In the genomic region with DNA sequence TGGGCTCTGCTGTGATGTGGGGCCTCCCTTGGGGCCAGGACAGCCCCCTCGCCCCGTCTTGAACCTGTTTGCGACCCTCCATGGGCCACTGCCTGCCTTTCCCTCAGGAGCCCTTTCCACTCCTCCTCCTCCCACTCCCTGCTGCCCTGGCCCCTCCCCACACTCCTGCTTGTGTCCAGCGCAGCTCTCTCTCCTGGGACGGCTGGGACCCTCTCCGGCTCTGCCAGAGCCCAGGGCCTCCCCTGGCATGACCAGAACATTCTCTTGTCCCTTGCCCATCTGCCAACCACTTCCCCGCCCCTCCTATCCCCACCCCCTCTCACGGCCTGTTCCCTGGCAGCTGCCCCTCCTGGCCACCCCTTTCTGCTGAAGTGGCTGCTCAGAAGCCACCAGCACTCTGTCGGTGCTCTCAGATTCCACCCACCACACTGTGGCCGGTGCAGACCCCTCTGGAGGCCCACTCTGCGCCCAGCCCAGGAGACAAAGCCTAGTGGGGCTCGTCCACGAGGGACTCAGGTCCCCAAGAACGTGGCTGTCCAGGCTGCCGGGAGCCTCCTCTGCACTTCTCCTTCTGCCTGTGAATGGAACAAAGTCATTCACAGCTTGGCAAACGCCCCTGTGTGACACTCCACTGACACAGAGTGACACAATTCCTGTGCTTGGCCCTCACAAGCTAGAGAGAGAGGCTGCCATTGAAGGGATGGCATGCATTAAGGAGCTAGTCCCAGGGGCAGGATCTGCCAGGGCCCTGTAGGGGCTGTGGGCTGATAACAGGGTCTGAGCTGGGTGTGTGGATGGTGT, we compare ENCODE assay signal across 2 cellular contexts.
TF ChIP-seq lines count a peak whose summit lies in the region.

No MANE protein-coding gene starts in this region.

TF ChIP-seq in SK-N-SH, 30 proteins besides CTCF, POLR2A, EP300 and RAD21 (continued from another document):
- TF ChIP-seq, protein P1, sequence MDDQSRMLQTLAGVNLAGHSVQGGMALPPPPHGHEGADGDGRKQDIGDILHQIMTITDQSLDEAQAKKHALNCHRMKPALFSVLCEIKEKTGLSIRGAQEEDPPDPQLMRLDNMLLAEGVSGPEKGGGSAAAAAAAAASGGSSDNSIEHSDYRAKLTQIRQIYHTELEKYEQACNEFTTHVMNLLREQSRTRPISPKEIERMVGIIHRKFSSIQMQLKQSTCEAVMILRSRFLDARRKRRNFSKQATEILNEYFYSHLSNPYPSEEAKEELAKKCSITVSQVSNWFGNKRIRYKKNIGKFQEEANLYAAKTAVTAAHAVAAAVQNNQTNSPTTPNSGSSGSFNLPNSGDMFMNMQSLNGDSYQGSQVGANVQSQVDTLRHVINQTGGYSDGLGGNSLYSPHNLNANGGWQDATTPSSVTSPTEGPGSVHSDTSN (IDR thresholded peaks at IDR 0.05) = no peak
- TF ChIP-seq NRF1 (IDR thresholded peaks at IDR 0.05; ENCODE audit: low read depth, low read length) = no peak
- TF ChIP-seq TCF12 (IDR thresholded peaks at IDR 0.05) = no peak
- TF ChIP-seq NFIC (IDR thresholded peaks at IDR 0.05; ENCODE audit: borderline replicate concordance) = no peak
- no peak for TF ChIP-seq TAF1 (IDR thresholded peaks at IDR 0.05; ENCODE audit: borderline replicate concordance, low read depth, low read length)
- TF ChIP-seq, protein P2, sequence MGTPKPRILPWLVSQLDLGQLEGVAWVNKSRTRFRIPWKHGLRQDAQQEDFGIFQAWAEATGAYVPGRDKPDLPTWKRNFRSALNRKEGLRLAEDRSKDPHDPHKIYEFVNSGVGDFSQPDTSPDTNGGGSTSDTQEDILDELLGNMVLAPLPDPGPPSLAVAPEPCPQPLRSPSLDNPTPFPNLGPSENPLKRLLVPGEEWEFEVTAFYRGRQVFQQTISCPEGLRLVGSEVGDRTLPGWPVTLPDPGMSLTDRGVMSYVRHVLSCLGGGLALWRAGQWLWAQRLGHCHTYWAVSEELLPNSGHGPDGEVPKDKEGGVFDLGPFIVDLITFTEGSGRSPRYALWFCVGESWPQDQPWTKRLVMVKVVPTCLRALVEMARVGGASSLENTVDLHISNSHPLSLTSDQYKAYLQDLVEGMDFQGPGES (IDR thresholded peaks at IDR 0.05; ENCODE audit: low read depth, low read length) = no peak
- TF ChIP-seq, protein P3, sequence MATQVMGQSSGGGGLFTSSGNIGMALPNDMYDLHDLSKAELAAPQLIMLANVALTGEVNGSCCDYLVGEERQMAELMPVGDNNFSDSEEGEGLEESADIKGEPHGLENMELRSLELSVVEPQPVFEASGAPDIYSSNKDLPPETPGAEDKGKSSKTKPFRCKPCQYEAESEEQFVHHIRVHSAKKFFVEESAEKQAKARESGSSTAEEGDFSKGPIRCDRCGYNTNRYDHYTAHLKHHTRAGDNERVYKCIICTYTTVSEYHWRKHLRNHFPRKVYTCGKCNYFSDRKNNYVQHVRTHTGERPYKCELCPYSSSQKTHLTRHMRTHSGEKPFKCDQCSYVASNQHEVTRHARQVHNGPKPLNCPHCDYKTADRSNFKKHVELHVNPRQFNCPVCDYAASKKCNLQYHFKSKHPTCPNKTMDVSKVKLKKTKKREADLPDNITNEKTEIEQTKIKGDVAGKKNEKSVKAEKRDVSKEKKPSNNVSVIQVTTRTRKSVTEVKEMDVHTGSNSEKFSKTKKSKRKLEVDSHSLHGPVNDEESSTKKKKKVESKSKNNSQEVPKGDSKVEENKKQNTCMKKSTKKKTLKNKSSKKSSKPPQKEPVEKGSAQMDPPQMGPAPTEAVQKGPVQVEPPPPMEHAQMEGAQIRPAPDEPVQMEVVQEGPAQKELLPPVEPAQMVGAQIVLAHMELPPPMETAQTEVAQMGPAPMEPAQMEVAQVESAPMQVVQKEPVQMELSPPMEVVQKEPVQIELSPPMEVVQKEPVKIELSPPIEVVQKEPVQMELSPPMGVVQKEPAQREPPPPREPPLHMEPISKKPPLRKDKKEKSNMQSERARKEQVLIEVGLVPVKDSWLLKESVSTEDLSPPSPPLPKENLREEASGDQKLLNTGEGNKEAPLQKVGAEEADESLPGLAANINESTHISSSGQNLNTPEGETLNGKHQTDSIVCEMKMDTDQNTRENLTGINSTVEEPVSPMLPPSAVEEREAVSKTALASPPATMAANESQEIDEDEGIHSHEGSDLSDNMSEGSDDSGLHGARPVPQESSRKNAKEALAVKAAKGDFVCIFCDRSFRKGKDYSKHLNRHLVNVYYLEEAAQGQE (IDR thresholded peaks at IDR 0.05; ENCODE audit: low read depth, low read length) = no peak
- no peak for TF ChIP-seq EZH2phosphoT487 (IDR thresholded peaks at IDR 0.05; ENCODE audit: borderline replicate concordance, low read depth)
- no peak for TF ChIP-seq SIN3A (IDR thresholded peaks at IDR 0.05; ENCODE audit: borderline replicate concordance, low read depth, low read length)
- TF ChIP-seq FOSL2 (IDR thresholded peaks at IDR 0.05; ENCODE audit: borderline replicate concordance, low read depth) = no peak
- no peak for TF ChIP-seq FOXM1 (IDR thresholded peaks at IDR 0.05; ENCODE audit: low read depth)
- no peak for TF ChIP-seq RCOR1 (IDR thresholded peaks at IDR 0.05; ENCODE audit: low read length)

TF ChIP-seq in SK-N-SH treated with all-trans-retinoic acid at 6 μM for 48 hours, 23 proteins besides CTCF, POLR2A, EP300 and RAD21:
- TF ChIP-seq, protein P4, sequence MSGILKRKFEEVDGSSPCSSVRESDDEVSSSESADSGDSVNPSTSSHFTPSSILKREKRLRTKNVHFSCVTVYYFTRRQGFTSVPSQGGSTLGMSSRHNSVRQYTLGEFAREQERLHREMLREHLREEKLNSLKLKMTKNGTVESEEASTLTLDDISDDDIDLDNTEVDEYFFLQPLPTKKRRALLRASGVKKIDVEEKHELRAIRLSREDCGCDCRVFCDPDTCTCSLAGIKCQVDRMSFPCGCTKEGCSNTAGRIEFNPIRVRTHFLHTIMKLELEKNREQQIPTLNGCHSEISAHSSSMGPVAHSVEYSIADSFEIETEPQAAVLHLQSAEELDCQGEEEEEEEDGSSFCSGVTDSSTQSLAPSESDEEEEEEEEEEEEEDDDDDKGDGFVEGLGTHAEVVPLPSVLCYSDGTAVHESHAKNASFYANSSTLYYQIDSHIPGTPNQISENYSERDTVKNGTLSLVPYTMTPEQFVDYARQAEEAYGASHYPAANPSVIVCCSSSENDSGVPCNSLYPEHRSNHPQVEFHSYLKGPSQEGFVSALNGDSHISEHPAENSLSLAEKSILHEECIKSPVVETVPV (CRISPR knock-in tag; IDR thresholded peaks at IDR 0.05) = no peak
- no peak for TF ChIP-seq ISL1 (CRISPR knock-in tag; IDR thresholded peaks at IDR 0.05)
- TF ChIP-seq CSDC2 (CRISPR knock-in tag; IDR thresholded peaks at IDR 0.05) = no peak
- TF ChIP-seq, protein P5, sequence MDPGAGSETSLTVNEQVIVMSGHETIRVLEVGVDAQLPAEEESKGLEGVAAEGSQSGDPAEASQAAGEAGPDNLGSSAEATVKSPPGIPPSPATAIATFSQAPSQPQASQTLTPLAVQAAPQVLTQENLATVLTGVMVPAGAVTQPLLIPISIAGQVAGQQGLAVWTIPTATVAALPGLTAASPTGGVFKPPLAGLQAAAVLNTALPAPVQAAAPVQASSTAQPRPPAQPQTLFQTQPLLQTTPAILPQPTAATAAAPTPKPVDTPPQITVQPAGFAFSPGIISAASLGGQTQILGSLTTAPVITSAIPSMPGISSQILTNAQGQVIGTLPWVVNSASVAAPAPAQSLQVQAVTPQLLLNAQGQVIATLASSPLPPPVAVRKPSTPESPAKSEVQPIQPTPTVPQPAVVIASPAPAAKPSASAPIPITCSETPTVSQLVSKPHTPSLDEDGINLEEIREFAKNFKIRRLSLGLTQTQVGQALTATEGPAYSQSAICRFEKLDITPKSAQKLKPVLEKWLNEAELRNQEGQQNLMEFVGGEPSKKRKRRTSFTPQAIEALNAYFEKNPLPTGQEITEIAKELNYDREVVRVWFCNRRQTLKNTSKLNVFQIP (CRISPR knock-in tag; IDR thresholded peaks at IDR 0.05; ENCODE audit: borderline replicate concordance, low read depth) = no peak
- TF ChIP-seq ARNTL (CRISPR knock-in tag; IDR thresholded peaks at IDR 0.05; ENCODE audit: borderline replicate concordance, low read depth) = no peak
- no peak for TF ChIP-seq ZFP30 (CRISPR knock-in tag; IDR thresholded peaks at IDR 0.05)
- TF ChIP-seq OSR1 (CRISPR knock-in tag; IDR thresholded peaks at IDR 0.05) = no peak
- TF ChIP-seq, protein P6, sequence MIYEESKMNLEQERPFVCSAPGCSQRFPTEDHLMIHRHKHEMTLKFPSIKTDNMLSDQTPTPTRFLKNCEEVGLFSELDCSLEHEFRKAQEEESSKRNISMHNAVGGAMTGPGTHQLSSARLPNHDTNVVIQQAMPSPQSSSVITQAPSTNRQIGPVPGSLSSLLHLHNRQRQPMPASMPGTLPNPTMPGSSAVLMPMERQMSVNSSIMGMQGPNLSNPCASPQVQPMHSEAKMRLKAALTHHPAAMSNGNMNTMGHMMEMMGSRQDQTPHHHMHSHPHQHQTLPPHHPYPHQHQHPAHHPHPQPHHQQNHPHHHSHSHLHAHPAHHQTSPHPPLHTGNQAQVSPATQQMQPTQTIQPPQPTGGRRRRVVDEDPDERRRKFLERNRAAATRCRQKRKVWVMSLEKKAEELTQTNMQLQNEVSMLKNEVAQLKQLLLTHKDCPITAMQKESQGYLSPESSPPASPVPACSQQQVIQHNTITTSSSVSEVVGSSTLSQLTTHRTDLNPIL (CRISPR knock-in tag; IDR thresholded peaks at IDR 0.05; ENCODE audit: low read depth) = no peak
- no peak for TF ChIP-seq ESRRG (CRISPR knock-in tag; IDR thresholded peaks at IDR 0.05)
- no peak for TF ChIP-seq TCF4 (CRISPR knock-in tag; IDR thresholded peaks at IDR 0.05; ENCODE audit: borderline replicate concordance)
- TF ChIP-seq, protein P7, sequence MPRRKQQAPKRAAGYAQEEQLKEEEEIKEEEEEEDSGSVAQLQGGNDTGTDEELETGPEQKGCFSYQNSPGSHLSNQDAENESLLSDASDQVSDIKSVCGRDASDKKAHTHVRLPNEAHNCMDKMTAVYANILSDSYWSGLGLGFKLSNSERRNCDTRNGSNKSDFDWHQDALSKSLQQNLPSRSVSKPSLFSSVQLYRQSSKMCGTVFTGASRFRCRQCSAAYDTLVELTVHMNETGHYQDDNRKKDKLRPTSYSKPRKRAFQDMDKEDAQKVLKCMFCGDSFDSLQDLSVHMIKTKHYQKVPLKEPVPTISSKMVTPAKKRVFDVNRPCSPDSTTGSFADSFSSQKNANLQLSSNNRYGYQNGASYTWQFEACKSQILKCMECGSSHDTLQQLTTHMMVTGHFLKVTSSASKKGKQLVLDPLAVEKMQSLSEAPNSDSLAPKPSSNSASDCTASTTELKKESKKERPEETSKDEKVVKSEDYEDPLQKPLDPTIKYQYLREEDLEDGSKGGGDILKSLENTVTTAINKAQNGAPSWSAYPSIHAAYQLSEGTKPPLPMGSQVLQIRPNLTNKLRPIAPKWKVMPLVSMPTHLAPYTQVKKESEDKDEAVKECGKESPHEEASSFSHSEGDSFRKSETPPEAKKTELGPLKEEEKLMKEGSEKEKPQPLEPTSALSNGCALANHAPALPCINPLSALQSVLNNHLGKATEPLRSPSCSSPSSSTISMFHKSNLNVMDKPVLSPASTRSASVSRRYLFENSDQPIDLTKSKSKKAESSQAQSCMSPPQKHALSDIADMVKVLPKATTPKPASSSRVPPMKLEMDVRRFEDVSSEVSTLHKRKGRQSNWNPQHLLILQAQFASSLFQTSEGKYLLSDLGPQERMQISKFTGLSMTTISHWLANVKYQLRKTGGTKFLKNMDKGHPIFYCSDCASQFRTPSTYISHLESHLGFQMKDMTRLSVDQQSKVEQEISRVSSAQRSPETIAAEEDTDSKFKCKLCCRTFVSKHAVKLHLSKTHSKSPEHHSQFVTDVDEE (CRISPR knock-in tag; IDR thresholded peaks at IDR 0.05) = no peak
- no peak for TF ChIP-seq GLIS3 (CRISPR knock-in tag; IDR thresholded peaks at IDR 0.05)
- no peak for TF ChIP-seq ZC3H10 (CRISPR knock-in tag; IDR thresholded peaks at IDR 0.05)
- no peak for TF ChIP-seq RARB (CRISPR knock-in tag; IDR thresholded peaks at IDR 0.05)
- no peak for TF ChIP-seq BACH2 (CRISPR knock-in tag; IDR thresholded peaks at IDR 0.05; ENCODE audit: borderline replicate concordance)
- no peak for TF ChIP-seq ZNF565 (CRISPR knock-in tag; conservative IDR thresholded peaks at IDR 0.05; ENCODE audit: low read depth)
